Comparison of ENCODE assay signal across 19 cellular contexts in the genomic region with DNA sequence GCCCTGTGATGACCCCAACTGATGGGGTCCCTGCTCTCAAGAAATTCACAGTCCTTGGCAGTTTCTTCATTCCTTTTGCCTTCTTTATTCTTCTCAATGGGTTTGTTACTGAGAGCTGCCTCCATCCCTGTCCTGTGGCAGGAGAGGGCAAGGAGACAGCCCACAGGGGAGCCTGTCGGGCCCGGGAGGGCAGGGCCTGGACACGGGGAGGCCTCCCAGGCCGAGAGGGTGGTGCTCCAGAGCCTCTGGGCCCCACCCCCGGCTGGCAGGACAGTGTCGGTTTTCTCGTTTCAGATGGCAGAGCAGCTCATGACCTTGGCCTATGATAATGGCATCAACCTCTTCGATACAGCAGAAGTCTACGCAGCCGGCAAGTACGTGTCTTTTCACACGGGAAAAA. TPM values are rescaled to one million over a fixed set of nuclear protein-coding genes. Genes with fewer than 3 reads are reported as not detected.
DNase-seq lines count a peak whose midpoint lies in the region; ATAC-seq lines count a peak whose summit lies in the region.
"Had no signal": no experiment of that assay in that cellular context is flagged by ENCODE, and none has a peak within 500 bp of the region (broad histone marks: within the 10 kb centered on the region; RNA-seq: fewer than 3 reads in every experiment).

No MANE protein-coding gene starts in this region.

- DNase-seq in activated naive CD4-positive, alpha-beta T cell treated with anti-CD3 and anti-CD28 coated beads, Interleukin-2, amount 10 ng/mL, durations not matched to agents 7 days and 5 days: no peak
- no peak for DNase-seq in activated naive CD4-positive, alpha-beta T cell treated with Interleukin-2 at 50 U/mL for 16 hours
- no peak for DNase-seq in central memory CD8-positive, alpha-beta T cell (ENCODE audit: low spot score in 2 of 2)
- DNase-seq in memory B cell (ENCODE audit: low spot score in 2 of 2) (no peak), sciatic nerve (ENCODE audit: low spot score) (no peak), DMS 273 treated with DMSO at 0.1 percent for 48 hours (lab: John Stamatoyannopoulos, UW) (no peak)
- DNase-seq: CD4-positive, CD25-positive, alpha-beta regulatory T cell; CD8-positive, alpha-beta T cell; DMS79; GDM1; GOT3; HCEC 1CT had no signal

- intact Hi-C loops in sciatic nerve (cut with DNase I): no loop called here

- H3K27me3 Mint-ChIP-seq in activated naive CD4-positive, alpha-beta T cell treated with anti-CD3 and anti-CD28 coated beads, Interleukin-2, amount 10 ng/mL, durations not matched to agents 7 days and 5 days: no peaks in the 10 kb centered on the region
- H3K27me3 Mint-ChIP-seq in central memory CD8-positive, alpha-beta T cell: no peaks in the 10 kb centered on the region
- H3K27me3 Mint-ChIP-seq in memory B cell: no peaks in the 10 kb centered on the region
- H3K27me3 Mint-ChIP-seq: B cell; CD4-positive, CD25-positive, alpha-beta regulatory T cell had no signal

- peak overlapping the region; percentile 44 for H3K27ac ChIP-seq in temporal lobe (ENCODE audit: low read depth, low read length)
- H3K27ac ChIP-seq: 22Rv1, BLaER1, C4-2B had no signal

- no peak overlapping the region for H3K4me3 Mint-ChIP-seq in activated naive CD4-positive, alpha-beta T cell treated with anti-CD3 and anti-CD28 coated beads, Interleukin-2, amount 10 ng/mL, durations not matched to agents 7 days and 5 days
- no peak overlapping the region for H3K4me3 Mint-ChIP-seq in central memory CD8-positive, alpha-beta T cell
- H3K4me3 Mint-ChIP-seq in memory B cell: no peak overlapping the region
- H3K4me3 Mint-ChIP-seq: B cell; CD4-positive, CD25-positive, alpha-beta regulatory T cell; CD8-positive, alpha-beta T cell had no signal

- peaks cover 53% of the 10 kb centered on the region for H3K36me3 Mint-ChIP-seq in activated naive CD4-positive, alpha-beta T cell treated with anti-CD3 and anti-CD28 coated beads, Interleukin-2, amount 10 ng/mL, durations not matched to agents 7 days and 5 days
- peaks cover 36% of the 10 kb centered on the region for H3K36me3 Mint-ChIP-seq in central memory CD8-positive, alpha-beta T cell (ENCODE audit: insufficient read depth)
- peaks cover 22% of the 10 kb centered on the region for H3K36me3 Mint-ChIP-seq in memory B cell

- H3K27ac Mint-ChIP-seq in activated naive CD4-positive, alpha-beta T cell treated with anti-CD3 and anti-CD28 coated beads, Interleukin-2, amount 10 ng/mL, durations not matched to agents 7 days and 5 days: peak overlapping the region; percentile 28
- peak overlapping the region; percentile 41 for H3K27ac Mint-ChIP-seq in central memory CD8-positive, alpha-beta T cell (ENCODE audit: low read depth)
- H3K27ac Mint-ChIP-seq in memory B cell: peak overlapping the region; percentile 55
- H3K27ac Mint-ChIP-seq: B cell; CD4-positive, CD25-positive, alpha-beta regulatory T cell; CD8-positive, alpha-beta T cell had no signal

- CTCF ChIA-PET in activated naive CD4-positive, alpha-beta T cell treated with anti-CD3 and anti-CD28 coated beads, Interleukin-2, amount 10 ng/mL, durations not matched to agents 7 days and 5 days (lab: Charles Lee): no interaction called here

- H3K9me3 Mint-ChIP-seq in activated naive CD4-positive, alpha-beta T cell treated with anti-CD3 and anti-CD28 coated beads, Interleukin-2, amount 10 ng/mL, durations not matched to agents 7 days and 5 days: no peaks in the 10 kb centered on the region
- H3K9me3 Mint-ChIP-seq in central memory CD8-positive, alpha-beta T cell: no peaks in the 10 kb centered on the region
- H3K9me3 Mint-ChIP-seq in memory B cell: no peaks in the 10 kb centered on the region
- H3K9me3 Mint-ChIP-seq: CD4-positive, CD25-positive, alpha-beta regulatory T cell; CD8-positive, alpha-beta T cell had no signal

- ATAC-seq in central memory CD8-positive, alpha-beta T cell (replicated peaks; ENCODE audit: extremely low read depth, poor library complexity, severe bottlenecking): no peak
- ATAC-seq in memory B cell (ENCODE audit: low read depth): no peak
- ATAC-seq in sciatic nerve: no peak
- ATAC-seq in GM21423 (IDR thresholded peaks at IDR 0.05; ENCODE audit: unreplicated experiment): no peak
- ATAC-seq: CD8-positive, alpha-beta T cell; GM12878 had no signal

- H3K4me1 Mint-ChIP-seq in activated naive CD4-positive, alpha-beta T cell treated with anti-CD3 and anti-CD28 coated beads, Interleukin-2, amount 10 ng/mL, durations not matched to agents 7 days and 5 days: no peaks in the 10 kb centered on the region
- peaks cover 11% of the 10 kb centered on the region for H3K4me1 Mint-ChIP-seq in central memory CD8-positive, alpha-beta T cell
- H3K4me1 Mint-ChIP-seq in memory B cell: no peaks in the 10 kb centered on the region
- H3K4me1 Mint-ChIP-seq: B cell had no signal

RNA-seq across cellular contexts. Expression of a gene that starts 36.2 kb away (rescaled TPM):
- total RNA-seq in temporal lobe (9.1 TPM), sciatic nerve (20.1 TPM)
